ENCODE assay signal across 1 cellular context in genomic region chr12:130848105-130848504, GRCh38.
TF ChIP-seq lines count a peak whose summit lies in the region.
"Not testable (repeated sequence)": the region's sequence is repeated elsewhere in the genome, so short reads cannot be mapped to it uniquely, and the experiment has no call there.

No MANE protein-coding gene starts in this region.

TF ChIP-seq in HepG2, 621 proteins besides CTCF, POLR2A, EP300 and RAD21:
- TF ChIP-seq RXRA (CRISPR knock-in tag; IDR thresholded peaks at IDR 0.05), result 0 out of 2 replicates have a peak, but pooled peaks have one; percentile 31
- peak; percentile 64 for TF ChIP-seq NR2F6 (IDR thresholded peaks at IDR 0.05)
- TF ChIP-seq NR2F6 (CRISPR knock-in tag; IDR thresholded peaks at IDR 0.05), result peak; percentile 89
- TF ChIP-seq ZEB1 (IDR thresholded peaks at IDR 0.05; ENCODE audit: insufficient replicate concordance, low read depth), result peak; percentile 77
- TF ChIP-seq ZNF121 (CRISPR knock-in tag; IDR thresholded peaks at IDR 0.05), result peak; percentile 86
- peak; percentile 19; the same call in 1 of the 2 replicates for TF ChIP-seq GATAD2A (CRISPR knock-in tag; IDR thresholded peaks at IDR 0.05)
- peak; percentile 79 for TF ChIP-seq SP5 (CRISPR knock-in tag; IDR thresholded peaks at IDR 0.05; ENCODE audit: borderline replicate concordance, low read depth)
- TF ChIP-seq SOX6, SOX13 (IDR thresholded peaks at IDR 0.05): not testable (repeated sequence)
- TF ChIP-seq SOX6 (CRISPR knock-in tag; IDR thresholded peaks at IDR 0.05), result peak; percentile 35; the same call in 1 of the 2 replicates
- TF ChIP-seq SALL1 (CRISPR knock-in tag; IDR thresholded peaks at IDR 0.05), result peak; percentile 52
- peak; percentile 53 for TF ChIP-seq RARA (CRISPR knock-in tag; IDR thresholded peaks at IDR 0.05)
- TF ChIP-seq PHF21A (CRISPR knock-in tag; IDR thresholded peaks at IDR 0.05), result 0 out of 2 replicates have a peak, but pooled peaks have one; percentile 29
- TF ChIP-seq ZNF460 (CRISPR knock-in tag; IDR thresholded peaks at IDR 0.05; ENCODE audit: borderline replicate concordance), result peak; percentile 48; the same call in 1 of the 2 replicates
- peak; percentile 31; the same call in 1 of the 2 replicates for TF ChIP-seq CEBPG (CRISPR knock-in tag; IDR thresholded peaks at IDR 0.05)
- peak; percentile 34; the same call in 1 of the 2 replicates for TF ChIP-seq HNF4A (CRISPR knock-in tag; IDR thresholded peaks at IDR 0.05)
- TF ChIP-seq ARID5B (CRISPR knock-in tag; IDR thresholded peaks at IDR 0.05), result 0 out of 2 replicates have a peak, but pooled peaks have one; percentile 48
- peak in 1 of 2 experiments; percentile 25; a peak in 1 of 4 replicates for TF ChIP-seq SOX13 (CRISPR knock-in tag; conservative IDR thresholded peaks at IDR 0.05 in 1 of 2, IDR thresholded peaks at IDR 0.05 in 1 of 2)
- peak; percentile 47 to 55; a peak in 2 of 4 replicates for TF ChIP-seq NR2F1 (CRISPR knock-in tag; IDR thresholded peaks at IDR 0.05)
- TF ChIP-seq ZMYM3 (CRISPR knock-in tag; IDR thresholded peaks at IDR 0.05), result 0 out of 2 replicates have a peak, but pooled peaks have one; percentile 13
- peak; percentile 85 for TF ChIP-seq TEAD3 (CRISPR knock-in tag; optimal IDR thresholded peaks at IDR 0.05; ENCODE audit: borderline replicate concordance)
